32 cellular contexts compared by ENCODE assay signal in the genomic region with DNA sequence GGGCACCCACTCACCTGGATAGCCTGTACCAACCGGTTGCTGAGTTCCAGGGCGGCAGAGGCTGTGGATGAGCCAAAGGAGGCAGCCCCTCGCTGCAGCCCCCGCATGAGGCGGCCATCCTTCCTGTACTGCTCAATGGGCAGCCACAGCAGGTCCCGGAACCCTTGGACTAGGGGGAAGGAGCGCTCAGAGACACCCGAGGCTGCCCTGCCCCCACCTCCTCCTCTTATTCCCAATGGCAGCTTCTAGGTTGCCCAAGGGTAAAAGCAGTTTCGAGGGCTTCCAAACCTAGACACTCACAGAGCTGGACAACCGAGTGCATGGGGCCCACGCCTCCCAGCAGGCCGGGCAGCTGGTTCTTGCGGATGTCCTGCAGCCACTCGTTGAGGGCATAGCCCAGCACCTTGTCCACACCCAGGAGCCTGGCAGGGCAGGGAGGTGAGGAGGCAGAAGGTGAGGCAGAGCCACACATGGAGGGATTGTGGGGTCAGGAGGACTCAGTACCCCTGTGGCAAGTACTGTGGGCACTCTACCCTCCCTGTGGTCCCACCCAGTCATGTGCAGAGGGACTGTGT. TPM values are rescaled to one million over a fixed set of nuclear protein-coding genes. Genes with fewer than 3 reads are reported as not detected.
"Had no signal": no experiment of that assay in that cellular context is flagged by ENCODE, and none has a peak within 500 bp of the region (broad histone marks: within the 10 kb centered on the region; RNA-seq: fewer than 3 reads in every experiment).

No MANE protein-coding gene starts in this region.

- H3K4me3 ChIP-seq: ascending aorta, body of pancreas, Peyer's patch, SJSA1 had no signal

- DNase-seq: activated CD4-positive, alpha-beta T cell treated with anti-CD3 and anti-CD28 coated beads for 48 hours; activated CD4-positive, alpha-beta T cell treated with anti-CD3 and anti-CD28 coated beads, Interleukin-2, amount 50 U/mL, for 4 hours; activated CD4-positive, CD25-positive, alpha-beta regulatory T cell treated with anti-CD3 and anti-CD28 coated beads, Interleukin-2, amount 50 U/mL, for 72 hours; activated CD8-positive, alpha-beta memory T cell treated with anti-CD3 and anti-CD28 coated beads, Interleukin-2, amount 50 U/mL, for 48 hours; activated CD8-positive, alpha-beta T cell treated with anti-CD3 and anti-CD28 coated beads, Interleukin-2, amount 10 ng/mL, durations not matched to agents 7 days and 5 days; activated effector memory CD4-positive, alpha-beta T cell treated with anti-CD3 and anti-CD28 coated beads, Interleukin-2, amount 50 U/mL, for 16 hours; activated naive CD4-positive, alpha-beta T cell treated with Interleukin-2 at 50 U/mL for 16 hours; activated naive CD8-positive, alpha-beta T cell treated with anti-CD3 and anti-CD28 coated beads, Interleukin-2, amount 50 U/mL, for 24 hours; activated T-cell treated with anti-CD3 and anti-CD28 coated beads, Interleukin-2, amount 50 U/mL, for 1 hour; amniotic stem cell; body of pancreas; cerebellar nuclear complex; KG1; NCI-H1048; NCI-H1930; NCI-H2107; NCI-H345; NCI-H510A; NCI-H526 treated with DMSO at 0.1 percent for 48 hours; NCI-H82; NK-92 treated with Interleukin-12 subunit alpha and Interleukin-12 subunit beta, amount 100 ng/mL, for 24 hours; Peyer's patch; SHP77 had no signal

- H3K27ac Mint-ChIP-seq: activated CD8-positive, alpha-beta T cell treated with anti-CD3 and anti-CD28 coated beads, Interleukin-2, amount 10 ng/mL, durations not matched to agents 7 days and 5 days; activated naive CD8-positive, alpha-beta T cell treated with anti-CD3 and anti-CD28 coated beads, Interleukin-2, amount 50 U/mL, for 24 hours; activated T-helper 1 cell treated with anti-CD3 and anti-CD28 coated beads, Interleukin-12 subunit alpha, Interleukin-12 subunit beta, Interleukin-2, Interleukin-4 antibody, amounts not matched to agents 30 ng/mL and 10 ng/mL and 1 ng/mL, durations not matched to agents 14 hours and 24 hours and 36 hours had no signal

- H3K9me3 ChIP-seq: ascending aorta, body of pancreas, Peyer's patch, SJSA1 had no signal

- ATAC-seq: activated CD8-positive, alpha-beta T cell treated with anti-CD3 and anti-CD28 coated beads, Interleukin-2, amount 10 ng/mL, durations not matched to agents 7 days and 5 days; activated naive CD4-positive, alpha-beta T cell treated with anti-CD3 and anti-CD28 coated beads, Interleukin-2, amount 50 U/mL, for 72 hours; activated naive CD8-positive, alpha-beta T cell treated with anti-CD3 and anti-CD28 coated beads, Interleukin-2, amount 50 U/mL, for 24 hours; body of pancreas; WTC11 had no signal

- H3K27ac ChIP-seq: ascending aorta, body of pancreas, Peyer's patch, SJSA1 had no signal

- FAIRE-seq: bronchial epithelial cell had no signal

- H3K4me3 Mint-ChIP-seq: activated CD8-positive, alpha-beta T cell treated with anti-CD3 and anti-CD28 coated beads, Interleukin-2, amount 10 ng/mL, durations not matched to agents 7 days and 5 days; activated naive CD8-positive, alpha-beta T cell treated with anti-CD3 and anti-CD28 coated beads, Interleukin-2, amount 50 U/mL, for 24 hours; activated T-helper 1 cell treated with anti-CD3 and anti-CD28 coated beads, Interleukin-12 subunit alpha, Interleukin-12 subunit beta, Interleukin-2, Interleukin-4 antibody, amounts not matched to agents 30 ng/mL and 10 ng/mL and 1 ng/mL, durations not matched to agents 14 hours and 24 hours and 36 hours; WTC11 had no signal

- H3K9me3 Mint-ChIP-seq: activated naive CD4-positive, alpha-beta T cell treated with anti-CD3 and anti-CD28 coated beads, Interleukin-2, amount 50 U/mL, for 72 hours; activated naive CD8-positive, alpha-beta T cell treated with anti-CD3 and anti-CD28 coated beads, Interleukin-2, amount 50 U/mL, for 24 hours; activated T-helper 1 cell treated with anti-CD3 and anti-CD28 coated beads, Interleukin-12 subunit alpha, Interleukin-12 subunit beta, Interleukin-2, Interleukin-4 antibody, amounts not matched to agents 30 ng/mL and 10 ng/mL and 1 ng/mL, durations not matched to agents 14 hours and 24 hours and 36 hours; WTC11 had no signal

- H3K27me3 Mint-ChIP-seq: activated naive CD8-positive, alpha-beta T cell treated with anti-CD3 and anti-CD28 coated beads, Interleukin-2, amount 50 U/mL, for 24 hours had no signal

- H3K4me1 ChIP-seq: ascending aorta had no signal

RNA-seq across cellular contexts. Expression of a gene that starts 39.2 kb away (rescaled TPM):
- total RNA-seq: activated CD8-positive, alpha-beta T cell treated with anti-CD3 and anti-CD28 coated beads, Interleukin-2, amount 10 ng/mL, durations not matched to agents 7 days and 5 days; activated naive CD4-positive, alpha-beta T cell treated with anti-CD3 and anti-CD28 coated beads, Interleukin-2, amount 50 U/mL, for 72 hours; activated T-helper 1 cell treated with anti-CD3 and anti-CD28 coated beads, Interleukin-12 subunit alpha, Interleukin-12 subunit beta, Interleukin-2, Interleukin-4 antibody, amounts not matched to agents 30 ng/mL and 10 ng/mL and 1 ng/mL, durations not matched to agents 14 hours and 24 hours and 36 hours; ascending aorta; bronchial epithelial cell; LHCN-M2; M059J; Peyer's patch; SJSA1; T-helper 1 cell treated with Interleukin-12 subunit alpha and Interleukin-12 subunit beta and Interleukin-4 antibody, amounts not matched to agents 30 ng/mL and 1 ng/mL, for 36 hours had no signal

RNA-seq across cellular contexts. Expression of a gene that starts 52.1 kb away (rescaled TPM):
- total RNA-seq: ascending aorta had no signal
